27 cellular contexts compared by ENCODE assay signal in the genomic region with DNA sequence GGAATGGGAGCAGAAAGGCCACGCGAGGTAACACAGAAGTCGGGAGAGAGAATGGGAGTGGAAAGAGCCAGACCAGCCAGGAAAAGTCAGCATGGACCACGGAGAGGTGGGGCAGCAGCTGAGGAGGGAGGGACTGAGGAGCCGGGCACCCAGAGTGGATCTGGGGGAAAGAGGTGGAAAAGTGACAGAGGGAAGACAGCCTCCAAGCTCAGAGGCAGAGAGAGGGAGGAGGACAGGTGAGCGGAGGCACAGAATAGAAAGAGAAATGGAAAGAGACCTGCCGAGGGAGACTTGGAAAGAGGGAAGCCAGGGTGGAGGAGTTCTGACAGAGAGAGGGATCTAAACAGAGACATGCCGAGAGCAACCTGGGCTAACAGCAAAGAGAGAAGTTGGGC. TPM values are rescaled to one million over a fixed set of nuclear protein-coding genes. Genes with fewer than 3 reads are reported as not detected.
DNase-seq lines count a peak whose midpoint lies in the region; ATAC-seq, FAIRE-seq and TF ChIP-seq lines count a peak whose summit lies in the region.
"Had no signal": no experiment of that assay in that cellular context is flagged by ENCODE, and none has a peak within 500 bp of the region (broad histone marks: within the 10 kb centered on the region; RNA-seq: fewer than 3 reads in every experiment).

No MANE protein-coding gene starts in this region.

- no peak overlapping the region for H2AFZ ChIP-seq in osteoblast (ENCODE audit: low read length)

- WGBS in iPS DF 6.9 (ENCODE audit: insufficient coverage, insufficient read length): no CpG with 5 or more reads among the region's 8 CpGs

- peaks cover 5% of the 10 kb centered on the region for H3K27me3 Mint-ChIP-seq in activated T-helper 1 cell treated with anti-CD3 and anti-CD28 coated beads, Interleukin-12 subunit alpha, Interleukin-12 subunit beta, Interleukin-2, Interleukin-4 antibody, amounts not matched to agents 30 ng/mL and 10 ng/mL and 1 ng/mL, durations not matched to agents 14 hours and 24 hours and 36 hours (ENCODE audit: insufficient read depth)

- FAIRE-seq in GM12891 (lab: Jason Lieb, UNC): no peak
- FAIRE-seq: endometrium had no signal

- H3K9ac ChIP-seq in BLaER1 treated with 17β-estradiol and CSF1 and Interleukin-3, amounts not matched to agents 10 nM and 100 nM: peak overlapping the region; percentile 77 to 88 (median 82); a peak in 21 of 22 replicates

- peaks cover 40 to 74% (median 60%) of the 10 kb centered on the region in 10 experiments for H3K4me1 ChIP-seq in BLaER1 treated with 17β-estradiol and CSF1 and Interleukin-3, amounts not matched to agents 10 nM and 100 nM
- H3K4me1 ChIP-seq in iPS DF 6.9 (ENCODE audit: control insufficient read depth, insufficient read depth, low read length): peaks cover 4% of the 10 kb centered on the region; the same call in 1 of the 2 replicates
- no peaks in the 10 kb centered on the region for H3K4me1 ChIP-seq in osteoblast (ENCODE audit: insufficient read depth, low read length)
- H3K4me1 ChIP-seq: left lung, uterus had no signal

- no peaks in the 10 kb centered on the region for H3K9me3 Mint-ChIP-seq in activated T-helper 1 cell treated with anti-CD3 and anti-CD28 coated beads, Interleukin-12 subunit alpha, Interleukin-12 subunit beta, Interleukin-2, Interleukin-4 antibody, amounts not matched to agents 30 ng/mL and 10 ng/mL and 1 ng/mL, durations not matched to agents 14 hours and 24 hours and 36 hours
- no peaks in the 10 kb centered on the region for H3K9me3 Mint-ChIP-seq in activated naive CD4-positive, alpha-beta T cell treated with anti-CD3 and anti-CD28 coated beads, Interleukin-2, amount 50 U/mL, for 72 hours
- H3K9me3 Mint-ChIP-seq: activated CD4-positive, alpha-beta T cell treated with anti-CD3 and anti-CD28 coated beads, Interleukin-2, amount 10 ng/mL, durations not matched to agents 24 days and 14 days; CD8-positive, alpha-beta T cell; IgD-negative memory B cell; naive B cell; stimulated activated naive CD8-positive, alpha-beta T cell treated with anti-CD3 and anti-CD28 coated beads, Interleukin-15, Interleukin-2, amounts not matched to agents 100 ng/mL and 50 ng/mL, for 24 hours had no signal

- H3K4me3 Mint-ChIP-seq in activated T-helper 1 cell treated with anti-CD3 and anti-CD28 coated beads, Interleukin-12 subunit alpha, Interleukin-12 subunit beta, Interleukin-2, Interleukin-4 antibody, amounts not matched to agents 30 ng/mL and 10 ng/mL and 1 ng/mL, durations not matched to agents 14 hours and 24 hours and 36 hours: no peak overlapping the region
- H3K4me3 Mint-ChIP-seq: activated CD4-positive, alpha-beta T cell treated with anti-CD3 and anti-CD28 coated beads, Interleukin-2, amount 10 ng/mL, durations not matched to agents 24 days and 14 days; CD8-positive, alpha-beta T cell; IgD-negative memory B cell; naive B cell; stimulated activated naive CD8-positive, alpha-beta T cell treated with anti-CD3 and anti-CD28 coated beads, Interleukin-15, Interleukin-2, amounts not matched to agents 100 ng/mL and 50 ng/mL, for 24 hours had no signal

- H3K4me1 Mint-ChIP-seq in activated T-helper 1 cell treated with anti-CD3 and anti-CD28 coated beads, Interleukin-12 subunit alpha, Interleukin-12 subunit beta, Interleukin-2, Interleukin-4 antibody, amounts not matched to agents 30 ng/mL and 10 ng/mL and 1 ng/mL, durations not matched to agents 14 hours and 24 hours and 36 hours (ENCODE audit: low read depth): no peaks in the 10 kb centered on the region
- H3K4me1 Mint-ChIP-seq: IgD-negative memory B cell had no signal

- no peaks in the 10 kb centered on the region for H3K36me3 Mint-ChIP-seq in activated T-helper 1 cell treated with anti-CD3 and anti-CD28 coated beads, Interleukin-12 subunit alpha, Interleukin-12 subunit beta, Interleukin-2, Interleukin-4 antibody, amounts not matched to agents 30 ng/mL and 10 ng/mL and 1 ng/mL, durations not matched to agents 14 hours and 24 hours and 36 hours (ENCODE audit: low read depth)
- no peaks in the 10 kb centered on the region for H3K36me3 Mint-ChIP-seq in activated naive CD4-positive, alpha-beta T cell treated with anti-CD3 and anti-CD28 coated beads, Interleukin-2, amount 50 U/mL, for 72 hours
- H3K36me3 Mint-ChIP-seq: CD8-positive, alpha-beta T cell; IgD-negative memory B cell; naive B cell had no signal

- no peak for TF ChIP-seq CTCF in WERI-Rb-1 (IDR thresholded peaks at IDR 0.05; ENCODE audit: low read depth, low read length)
- no peak for TF ChIP-seq CTCF in osteoblast (IDR thresholded peaks at IDR 0.05; ENCODE audit: extremely low read depth, low read depth, low read length)

- H3K4me3 ChIP-seq in BLaER1 treated with 17β-estradiol and CSF1 and Interleukin-3, amounts not matched to agents 10 nM and 100 nM: peak overlapping the region; percentile 61 to 78 (median 68)
- H3K4me3 ChIP-seq in WERI-Rb-1 (ENCODE audit: low read depth, low read length) (peak overlapping the region; percentile 55), iPS DF 6.9 (ENCODE audit: low read length) (peak overlapping the region; percentile 52; the same call in 1 of the 2 replicates), osteoblast (ENCODE audit: insufficient read depth, low read length) (no peak overlapping the region)
- H3K4me3 ChIP-seq: left lung, MG63 had no signal

- H3K36me3 ChIP-seq in BLaER1 treated with 17β-estradiol and CSF1 and Interleukin-3, amounts not matched to agents 10 nM and 100 nM: peaks cover 22 to 26% (median 24%) of the 10 kb centered on the region in 11 experiments
- peaks cover 16% of the 10 kb centered on the region for H3K36me3 ChIP-seq in WERI-Rb-1
- peaks cover 17% of the 10 kb centered on the region for H3K36me3 ChIP-seq in iPS DF 6.9 (ENCODE audit: control insufficient read depth, insufficient read depth, low read length)
- H3K36me3 ChIP-seq in osteoblast (ENCODE audit: insufficient read depth, low read length): no peaks in the 10 kb centered on the region
- H3K36me3 ChIP-seq: left lung, MG63, uterus had no signal

- peaks cover 6 to 51% (median 21%) of the 10 kb centered on the region in 11 experiments; a peak in 15 of 22 replicates for H4K20me1 ChIP-seq in BLaER1 treated with 17β-estradiol and CSF1 and Interleukin-3, amounts not matched to agents 10 nM and 100 nM
- H4K20me1 ChIP-seq in osteoblast (ENCODE audit: insufficient read depth, low read length): no peaks in the 10 kb centered on the region

- no peak overlapping the region for H3K27ac Mint-ChIP-seq in activated T-helper 1 cell treated with anti-CD3 and anti-CD28 coated beads, Interleukin-12 subunit alpha, Interleukin-12 subunit beta, Interleukin-2, Interleukin-4 antibody, amounts not matched to agents 30 ng/mL and 10 ng/mL and 1 ng/mL, durations not matched to agents 14 hours and 24 hours and 36 hours
- no peak overlapping the region for H3K27ac Mint-ChIP-seq in activated naive CD4-positive, alpha-beta T cell treated with anti-CD3 and anti-CD28 coated beads, Interleukin-2, amount 50 U/mL, for 72 hours
- H3K27ac Mint-ChIP-seq: activated CD4-positive, alpha-beta T cell treated with anti-CD3 and anti-CD28 coated beads, Interleukin-2, amount 10 ng/mL, durations not matched to agents 24 days and 14 days; CD8-positive, alpha-beta T cell; IgD-negative memory B cell; naive B cell; stimulated activated naive CD8-positive, alpha-beta T cell treated with anti-CD3 and anti-CD28 coated beads, Interleukin-15, Interleukin-2, amounts not matched to agents 100 ng/mL and 50 ng/mL, for 24 hours had no signal

- H3K27ac ChIP-seq in BLaER1 treated with 17β-estradiol and CSF1 and Interleukin-3, amounts not matched to agents 10 nM and 100 nM: peak overlapping the region in 10 of 11 experiments; percentile 54 to 85 (median 78); a peak in 15 of 22 replicates
- H3K27ac ChIP-seq in WERI-Rb-1: peak overlapping the region; percentile 82
- H3K27ac ChIP-seq in iPS DF 6.9 (ENCODE audit: low read length): no peak overlapping the region
- H3K27ac ChIP-seq in osteoblast (ENCODE audit: low read depth, low read length): no peak overlapping the region
- H3K27ac ChIP-seq: left lung had no signal

- DNase-seq in WERI-Rb-1: no peak
- no peak for DNase-seq in iPS DF 6.9 (ENCODE audit: low read depth, low spot score)
- DNase-seq in osteoblast (ENCODE audit: insufficient read length, low spot score, missing footprints): peak; percentile 73
- no peak for DNase-seq in NOMO-1 treated with DMSO at 0.1 percent for 48 hours (lab: John Stamatoyannopoulos, UW; ENCODE audit: unreplicated experiment)
- DNase-seq in GM12891 (ENCODE audit: insufficient read length, low spot score): no peak
- no peak for DNase-seq in activated T-helper 1 cell treated with anti-CD3 and anti-CD28 coated beads, Interleukin-12 subunit alpha, Interleukin-12 subunit beta, Interleukin-2, Interleukin-4 antibody, amounts not matched to agents 30 ng/mL and 10 ng/mL and 1 ng/mL, durations not matched to agents 14 hours and 24 hours and 36 hours (ENCODE audit: low spot score)
- no peak for DNase-seq in activated naive CD4-positive, alpha-beta T cell treated with anti-CD3 and anti-CD28 coated beads, Interleukin-2, amount 50 U/mL, for 72 hours (ENCODE audit: low spot score in 2 of 2)
- DNase-seq: activated CD4-positive, alpha-beta T cell treated with anti-CD3 and anti-CD28 coated beads, Interleukin-2, amount 10 ng/mL, durations not matched to agents 24 days and 14 days; activated CD8-positive, alpha-beta memory T cell treated with anti-CD3 and anti-CD28 coated beads, Interleukin-2, amount 50 U/mL, for 4 hours; activated gamma-delta T cell; amygdala; CD8-positive, alpha-beta T cell; DMS53; hippocampal formation; left lung; MG63; naive B cell; NCI-H1694 treated with DMSO at 0.1 percent for 48 hours; NCI-H446 treated with DMSO at 0.1 percent for 48 hours; NK-92 treated with Interleukin-12 subunit alpha and Interleukin-12 subunit beta, amount 100 ng/mL, for 24 hours; SW 1271; uterus had no signal

- H3K79me2 ChIP-seq in osteoblast (ENCODE audit: insufficient read depth, low read length): no peaks in the 10 kb centered on the region

- intact Hi-C loops in activated T-helper 1 cell treated with anti-CD3 and anti-CD28 coated beads, Interleukin-12 subunit alpha, Interleukin-12 subunit beta, Interleukin-2, Interleukin-4 antibody, amounts not matched to agents 30 ng/mL and 10 ng/mL and 1 ng/mL, durations not matched to agents 14 hours and 24 hours and 36 hours (cut with micrococcal nuclease): no loop called here

- no peak for ATAC-seq in activated naive CD4-positive, alpha-beta T cell treated with anti-CD3 and anti-CD28 coated beads, Interleukin-2, amount 50 U/mL, for 72 hours
- ATAC-seq: CD8-positive, alpha-beta T cell; left lung had no signal

- no peaks in the 10 kb centered on the region for H3K9me3 ChIP-seq in BLaER1 treated with 17β-estradiol and CSF1 and Interleukin-3, amounts not matched to agents 10 nM and 100 nM (replicated peaks in 1 of 11)
- no peaks in the 10 kb centered on the region for H3K9me3 ChIP-seq in WERI-Rb-1 (ENCODE audit: severe bottlenecking)
- no peaks in the 10 kb centered on the region for H3K9me3 ChIP-seq in iPS DF 6.9 (ENCODE audit: control insufficient read depth, insufficient read depth, low read length)
- no peaks in the 10 kb centered on the region for H3K9me3 ChIP-seq in osteoblast (ENCODE audit: low read depth, low read length)
- H3K9me3 ChIP-seq: left lung, MG63, uterus had no signal

- no peak for TF ChIP-seq POLR2A in GM12891 (IDR thresholded peaks at IDR 0.05; ENCODE audit: low read depth, low read length)

- H3K27me3 ChIP-seq in BLaER1 treated with 17β-estradiol and CSF1 and Interleukin-3, amounts not matched to agents 10 nM and 100 nM: no peaks in the 10 kb centered on the region
- H3K27me3 ChIP-seq in WERI-Rb-1 (ENCODE audit: insufficient read depth, low read depth, severe bottlenecking) (no peaks in the 10 kb centered on the region), iPS DF 6.9 (ENCODE audit: control insufficient read depth, insufficient read depth, low read length) (no peaks in the 10 kb centered on the region), osteoblast (ENCODE audit: insufficient read depth, low read length) (peaks cover 57% of the 10 kb centered on the region)
- H3K27me3 ChIP-seq: uterus had no signal

- peak overlapping the region; percentile 86 to 98 (median 94) for H3K4me2 ChIP-seq in BLaER1 treated with 17β-estradiol and CSF1 and Interleukin-3, amounts not matched to agents 10 nM and 100 nM
- no peak overlapping the region for H3K4me2 ChIP-seq in osteoblast (ENCODE audit: insufficient read depth, low read length)

RNA-seq across cellular contexts. Expression of a gene that starts 1.6 kb away (rescaled TPM):
- total RNA-seq in osteoblast: under 0.01 TPM in 2 replicates
- polyA plus RNA-seq in GM12891 (2012; ENCODE audit: low read depth, missing spikeins): 0.15 TPM
- total RNA-seq in activated T-helper 1 cell treated with anti-CD3 and anti-CD28 coated beads, Interleukin-12 subunit alpha, Interleukin-12 subunit beta, Interleukin-2, Interleukin-4 antibody, amounts not matched to agents 30 ng/mL and 10 ng/mL and 1 ng/mL, durations not matched to agents 14 hours and 24 hours and 36 hours: 3.9 TPM in 2 replicates
- total RNA-seq in activated naive CD4-positive, alpha-beta T cell treated with anti-CD3 and anti-CD28 coated beads, Interleukin-2, amount 50 U/mL, for 72 hours: 1 to 10 TPM; 3.5 to 4.0 TPM
- total RNA-seq: RPMI7951 had no signal
- polyA plus RNA-seq: IgD-negative memory B cell had no signal

RNA-seq across cellular contexts. Expression of a gene that starts 7.6 kb away (rescaled TPM):
- 13.6 and 13.8 TPM in 2 replicates for total RNA-seq in osteoblast
- polyA plus RNA-seq in GM12891 (2012; ENCODE audit: low read depth, missing spikeins): 6.1 TPM
- total RNA-seq in activated T-helper 1 cell treated with anti-CD3 and anti-CD28 coated beads, Interleukin-12 subunit alpha, Interleukin-12 subunit beta, Interleukin-2, Interleukin-4 antibody, amounts not matched to agents 30 ng/mL and 10 ng/mL and 1 ng/mL, durations not matched to agents 14 hours and 24 hours and 36 hours: 17.5 and 17.8 TPM in 2 replicates
- total RNA-seq in activated naive CD4-positive, alpha-beta T cell treated with anti-CD3 and anti-CD28 coated beads, Interleukin-2, amount 50 U/mL, for 72 hours: 10 to 100 TPM; 12.5 to 13.9 TPM

Comparison
In these comparisons a context has a peak if more than half of its experiments do, and no peak if none do; other contexts are left out.
1. H3K27ac ChIP-seq: peak in BLaER1 treated with 17β-estradiol and CSF1 and Interleukin-3, amounts not matched to agents 10 nM and 100 nM (10 of 11) and WERI-Rb-1 (single experiment); none in iPS DF 6.9 (single experiment) and osteoblast (single experiment).